In genomic region chr20:63011798-63012197, GRCh38 we compare ENCODE assay signal across 17 cellular contexts. TPM values are rescaled to one million over a fixed set of nuclear protein-coding genes. Genes with fewer than 3 reads are reported as not detected.
DNase-seq lines count a peak whose midpoint lies in the region; ATAC-seq, FAIRE-seq and TF ChIP-seq lines count a peak whose summit lies in the region.
"Had no signal": no experiment of that assay in that cellular context is flagged by ENCODE, and none has a peak within 500 bp of the region (broad histone marks: within the 10 kb centered on the region; RNA-seq: fewer than 3 reads in every experiment).

No MANE protein-coding gene starts in this region.

- peaks cover 95% of the 10 kb centered on the region for H3K27me3 ChIP-seq in SJSA1 (replicated peaks)

- ATAC-seq in HG03097 (IDR thresholded peaks at IDR 0.05; ENCODE audit: low FRiP score, unreplicated experiment) (no peak), GM19455 (IDR thresholded peaks at IDR 0.05; ENCODE audit: unreplicated experiment) (no peak), sciatic nerve (no peak)

- in situ Hi-C loops in ACHN (cut with HindIII; ENCODE audit: low pct_ligation_motif_present, low pct_unique_long_range_greater_than_20kb, low sequenced_read_pairs), result no loop called here

- TF ChIP-seq POLR2A in GM12891 (IDR thresholded peaks at IDR 0.05; ENCODE audit: low read depth, low read length), result no peak; the same call in 1 of the 2 replicates

- no peak overlapping the region for H3K27ac ChIP-seq in SJSA1
- H3K27ac ChIP-seq: right lobe of liver had no signal

- peaks cover 28% of the 10 kb centered on the region for H3K4me1 ChIP-seq in SJSA1 (replicated peaks)

- H3K36me3 ChIP-seq in SJSA1, result no peaks in the 10 kb centered on the region
- H3K36me3 ChIP-seq: right lobe of liver had no signal

- intact Hi-C loops in sciatic nerve (cut with DNase I), result no loop called here

- DNase-seq in ACHN (peak; percentile 95), GM12891 (ENCODE audit: insufficient read length, low spot score) (no peak), NCI-H2029 (lab: John Stamatoyannopoulos, UW) (peak; percentile 53), SJSA1 (ENCODE audit: low read depth in 1 of 2, low spot score in 2 of 2) (peak; percentile 76 to 89), DMS153 treated with DMSO at 0.1 percent for 48 hours (lab: John Stamatoyannopoulos, UW; ENCODE audit: unreplicated experiment) (no peak), sciatic nerve (ENCODE audit: low spot score) (no peak)
- DNase-seq: amniotic stem cell; hypothalamus; nephron progenitor cell; right lobe of liver; stimulated activated naive CD4-positive, alpha-beta T cell treated with Interleukin-2 at 50 U/mL for 16 hours had no signal

- H3K4me3 ChIP-seq in SJSA1, result no peak overlapping the region
- H3K4me3 ChIP-seq: right lobe of liver had no signal

- H3K9me3 ChIP-seq in SJSA1 (replicated peaks), result peaks cover 5% of the 10 kb centered on the region
- H3K9me3 ChIP-seq: right lobe of liver had no signal

- peak; percentile 31 for FAIRE-seq in GM12891 (lab: Jason Lieb, UNC)
- FAIRE-seq: colon, H1 had no signal

TF ChIP-seq in GM12891, 5 proteins besides CTCF, POLR2A, EP300 and RAD21:
- no peak for TF ChIP-seq TAF1 (IDR thresholded peaks at IDR 0.05; ENCODE audit: low read depth, low read length)
- no peak for TF ChIP-seq POU2F2 (IDR thresholded peaks at IDR 0.05; ENCODE audit: low read depth, low read length)
- no peak for TF ChIP-seq POLR2AphosphoS5 (IDR thresholded peaks at IDR 0.05; ENCODE audit: low read depth, low read length)
- no peak for TF ChIP-seq SPI1 (IDR thresholded peaks at IDR 0.05; ENCODE audit: low read depth, low read length)
- TF ChIP-seq PAX5 (IDR thresholded peaks at IDR 0.05; ENCODE audit: insufficient read depth, low read length, severe bottlenecking), result no peak

RNA-seq across cellular contexts. Expression of gene BHLHE23, which starts 5.0 kb away (rescaled TPM):
- polyA plus RNA-seq in GM12891 (2012; ENCODE audit: low read depth, missing spikeins), result not detected
- total RNA-seq in SJSA1 (2014; rRNA removed; shearing (Covaris generic)), result not detected in 2 replicates
- total RNA-seq in sciatic nerve, result not detected
- total RNA-seq: liver, right lobe of liver had no signal
- polyA plus RNA-seq: esophagus, H1, liver had no signal

RNA-seq across cellular contexts. Expression of gene SLC17A9, which starts 59.3 kb away (rescaled TPM):
- polyA plus RNA-seq in GM12891 (2012; ENCODE audit: low read depth, missing spikeins), result 33.7 TPM
- total RNA-seq in SJSA1 (2014; rRNA removed; shearing (Covaris generic)), result not detected in 2 replicates
- total RNA-seq in sciatic nerve, result 3.8 TPM

Comparison
In these comparisons a context has a peak if more than half of its experiments do, and no peak if none do; other contexts are left out.
1. DNase-seq: peak in ACHN (single experiment), NCI-H2029 (single experiment) and SJSA1 (2 of 2); none in GM12891 (single experiment), DMS153 treated with DMSO at 0.1 percent for 48 hours (single experiment) and sciatic nerve (single experiment).